ENCODE assay signal across 9 cellular contexts in genomic region chr5:135332519-135333150, GRCh38.
A peak's percentile ranks its signal among the peaks of the same experiment; 100 is the strongest.
DNase-seq lines count a peak whose midpoint lies in the region; ATAC-seq and TF ChIP-seq lines count a peak whose summit lies in the region.
"Had no signal": no experiment of that assay in that cellular context is flagged by ENCODE, and none has a peak within 500 bp of the region (broad histone marks: within the 10 kb centered on the region; RNA-seq: fewer than 3 reads in every experiment).

No MANE protein-coding gene starts in this region.

- no peak overlapping the region for H2BK120ac ChIP-seq in neuronal stem cell (ENCODE audit: low read depth, low read length)

- H3K9me3 Mint-ChIP-seq in HFFc6, result no peaks in the 10 kb centered on the region
- no peaks in the 10 kb centered on the region for H3K9me3 Mint-ChIP-seq in activated T-helper 2 cell treated with anti-CD3 and anti-CD28 coated beads, Interferon-gamma antibody, Interleukin-2, Interleukin-4, amounts not matched to agents 10 μg/mL and 5 μg/mL and 100 μg/mL, durations not matched to agents 14 hours and 24 hours and 36 hours
- H3K9me3 Mint-ChIP-seq: activated B cell treated with CpG ODN at 0.5 μM for 24 hours had no signal

- no peak overlapping the region for H2AK5ac ChIP-seq in neuronal stem cell (ENCODE audit: low read depth, low read length)

- no peak overlapping the region for H3K4me3 ChIP-seq in Peyer's patch
- H3K4me3 ChIP-seq in epithelial cell of proximal tubule (ENCODE audit: low read depth, low read length), result no peak overlapping the region
- no peak overlapping the region for H3K4me3 ChIP-seq in neuronal stem cell (ENCODE audit: low read length in 2 of 2)

- no CpG with 5 or more reads among the region's 5 CpGs for WGBS in neuronal stem cell (ENCODE audit: extremely low coverage in 2 of 2, insufficient read length in 2 of 2, insufficient replicate concordance in 1 of 2), 2 donors

- H3K27ac ChIP-seq in Peyer's patch, result no peak overlapping the region
- no peak overlapping the region for H3K27ac ChIP-seq in neuronal stem cell (replicated peaks; ENCODE audit: low read length)

- H4K8ac ChIP-seq in neuronal stem cell (ENCODE audit: low read depth, low read length), result no peak overlapping the region

- no peak for TF ChIP-seq POLR2A in Peyer's patch (IDR thresholded peaks at IDR 0.05)

- H3K27me3 ChIP-seq in Peyer's patch (no peaks in the 10 kb centered on the region), neuronal stem cell (ENCODE audit: control insufficient read depth in 3 of 3, insufficient read depth in 3 of 3, low read depth in 1 of 3, low read length in 3 of 3) (no peaks in the 10 kb centered on the region)

- no peak overlapping the region for H3K4me3 Mint-ChIP-seq in HFFc6
- no peak overlapping the region for H3K4me3 Mint-ChIP-seq in activated T-helper 2 cell treated with anti-CD3 and anti-CD28 coated beads, Interferon-gamma antibody, Interleukin-2, Interleukin-4, amounts not matched to agents 10 μg/mL and 5 μg/mL and 100 μg/mL, durations not matched to agents 14 hours and 24 hours and 36 hours (ENCODE audit: low read depth)
- H3K4me3 Mint-ChIP-seq: activated B cell treated with CpG ODN at 0.5 μM for 24 hours had no signal

- peaks cover 0 to 45% (median 0%) of the 10 kb centered on the region in 3 donors for H3K36me3 ChIP-seq in Peyer's patch
- peaks cover 34 to 65% of the 10 kb centered on the region in 2 donors for H3K36me3 ChIP-seq in neuronal stem cell (replicated peaks in 1 of 2; ENCODE audit: control insufficient read depth in 2 of 2, insufficient read depth in 2 of 2, low read length in 2 of 2)

- no peak overlapping the region for H4K91ac ChIP-seq in neuronal stem cell (ENCODE audit: low read depth, low read length, poor library complexity)

- H3K79me1 ChIP-seq in neuronal stem cell (ENCODE audit: low read depth, low read length), result no peaks in the 10 kb centered on the region

- no peak overlapping the region for H3K14ac ChIP-seq in neuronal stem cell (ENCODE audit: low read length)

- H3K4me2 ChIP-seq in neuronal stem cell (ENCODE audit: insufficient read depth, low read length, poor library complexity, severe bottlenecking), result no peak overlapping the region

- H3K27ac Mint-ChIP-seq in HFFc6, result no peak overlapping the region
- H3K27ac Mint-ChIP-seq in activated T-helper 2 cell treated with anti-CD3 and anti-CD28 coated beads, Interferon-gamma antibody, Interleukin-2, Interleukin-4, amounts not matched to agents 10 μg/mL and 5 μg/mL and 100 μg/mL, durations not matched to agents 14 hours and 24 hours and 36 hours, result no peak overlapping the region
- H3K27ac Mint-ChIP-seq: activated B cell treated with CpG ODN at 0.5 μM for 24 hours had no signal

- H3K9me3 ChIP-seq in Peyer's patch (no peaks in the 10 kb centered on the region), neuronal stem cell (replicated peaks in 1 of 2; ENCODE audit: control insufficient read depth in 2 of 2, insufficient read depth in 1 of 2, low read depth in 1 of 2, low read length in 2 of 2) (no peaks in the 10 kb centered on the region)

- TF ChIP-seq CTCF in HFFc6 (IDR thresholded peaks at IDR 0.05), result peak; percentile 85
- peak in 4 of 6 experiments; percentile 36 to 70 (median 58) for TF ChIP-seq CTCF in Peyer's patch (IDR thresholded peaks at IDR 0.05)
- TF ChIP-seq CTCF in epithelial cell of proximal tubule (conservative IDR thresholded peaks at IDR 0.05; ENCODE audit: low read depth, low read length), result peak; percentile 71

- H3K27me3 Mint-ChIP-seq in HFFc6 (ENCODE audit: insufficient read depth), result peaks cover 4% of the 10 kb centered on the region
- no peaks in the 10 kb centered on the region for H3K27me3 Mint-ChIP-seq in activated T-helper 2 cell treated with anti-CD3 and anti-CD28 coated beads, Interferon-gamma antibody, Interleukin-2, Interleukin-4, amounts not matched to agents 10 μg/mL and 5 μg/mL and 100 μg/mL, durations not matched to agents 14 hours and 24 hours and 36 hours (ENCODE audit: low read depth)
- H3K27me3 Mint-ChIP-seq: activated B cell treated with CpG ODN at 0.5 μM for 24 hours had no signal

- peak; percentile 80 for DNase-seq in DMS53 (lab: John Stamatoyannopoulos, UW)
- peak; percentile 68 for DNase-seq in HFFc6
- no peak for DNase-seq in Peyer's patch
- DNase-seq in epithelial cell of proximal tubule (ENCODE audit: low read depth), result peak; percentile 15
- peak; percentile 51 for DNase-seq in neuronal stem cell (ENCODE audit: low spot score)
- DNase-seq in activated T-helper 2 cell treated with anti-CD3 and anti-CD28 coated beads, Interferon-gamma antibody, Interleukin-2, Interleukin-4, amounts not matched to agents 10 μg/mL and 5 μg/mL and 100 μg/mL, durations not matched to agents 14 hours and 24 hours and 36 hours (ENCODE audit: low spot score), result no peak
- DNase-seq: activated B cell treated with CpG ODN at 0.5 μM for 24 hours had no signal

- ATAC-seq in HG02623 (IDR thresholded peaks at IDR 0.05; ENCODE audit: unreplicated experiment) (no peak), HG03571 (IDR thresholded peaks at IDR 0.05; ENCODE audit: unreplicated experiment) (no peak)

- H3K9ac ChIP-seq in neuronal stem cell (ENCODE audit: low read depth, low read length, poor library complexity), result no peak overlapping the region

- H2AFZ ChIP-seq in neuronal stem cell (ENCODE audit: low read length), result no peak overlapping the region

- no peak overlapping the region for H3K4ac ChIP-seq in neuronal stem cell (ENCODE audit: low read length)

- peaks cover 63% of the 10 kb centered on the region for H3K4me1 Mint-ChIP-seq in HFFc6 (ENCODE audit: low read depth)
- peaks cover 5% of the 10 kb centered on the region for H3K4me1 Mint-ChIP-seq in activated T-helper 2 cell treated with anti-CD3 and anti-CD28 coated beads, Interferon-gamma antibody, Interleukin-2, Interleukin-4, amounts not matched to agents 10 μg/mL and 5 μg/mL and 100 μg/mL, durations not matched to agents 14 hours and 24 hours and 36 hours (ENCODE audit: low read depth)
- H3K4me1 Mint-ChIP-seq: activated B cell treated with CpG ODN at 0.5 μM for 24 hours had no signal

- H2BK5ac ChIP-seq in neuronal stem cell (ENCODE audit: low read length), result no peak overlapping the region

- intact Hi-C loops in activated T-helper 2 cell treated with anti-CD3 and anti-CD28 coated beads, Interferon-gamma antibody, Interleukin-2, Interleukin-4, amounts not matched to agents 10 μg/mL and 5 μg/mL and 100 μg/mL, durations not matched to agents 14 hours and 24 hours and 36 hours (cut with micrococcal nuclease), result no loop called here

- H3K4me1 ChIP-seq in Peyer's patch (no peaks in the 10 kb centered on the region), neuronal stem cell (ENCODE audit: control insufficient read depth in 2 of 2, insufficient read depth in 1 of 2, low read depth in 1 of 2, low read length in 2 of 2) (no peaks in the 10 kb centered on the region)

- H2BK15ac ChIP-seq in neuronal stem cell (ENCODE audit: low read length), result no peak overlapping the region

- peaks cover 6% of the 10 kb centered on the region; the same call in 1 of the 2 replicates for H3K36me3 Mint-ChIP-seq in HFFc6 (ENCODE audit: low read depth)
- peaks cover 57% of the 10 kb centered on the region for H3K36me3 Mint-ChIP-seq in activated T-helper 2 cell treated with anti-CD3 and anti-CD28 coated beads, Interferon-gamma antibody, Interleukin-2, Interleukin-4, amounts not matched to agents 10 μg/mL and 5 μg/mL and 100 μg/mL, durations not matched to agents 14 hours and 24 hours and 36 hours (ENCODE audit: low read depth)

- H3K23ac ChIP-seq in neuronal stem cell (ENCODE audit: low read depth, low read length, poor library complexity), result no peak overlapping the region

- H3K18ac ChIP-seq in neuronal stem cell (ENCODE audit: low read length), result no peak overlapping the region

- H2BK12ac ChIP-seq in neuronal stem cell (ENCODE audit: low read length), result no peak overlapping the region

Comparison
In these comparisons a context has a peak if more than half of its experiments do, and no peak if none do; other contexts are left out.
1. DNase-seq: peak in DMS53 (single experiment), HFFc6 (single experiment), epithelial cell of proximal tubule (single experiment) and neuronal stem cell (single experiment); none in Peyer's patch (0 of 3) and activated T-helper 2 cell treated with anti-CD3 and anti-CD28 coated beads, Interferon-gamma antibody, Interleukin-2, Interleukin-4, amounts not matched to agents 10 μg/mL and 5 μg/mL and 100 μg/mL, durations not matched to agents 14 hours and 24 hours and 36 hours (single experiment).
2. Peak in every context shown above with its lines, with median percentiles within 50 percentile points of each other: CTCF ChIP-seq.